ENCODE assay signal across 1 cellular context in the genomic region with DNA sequence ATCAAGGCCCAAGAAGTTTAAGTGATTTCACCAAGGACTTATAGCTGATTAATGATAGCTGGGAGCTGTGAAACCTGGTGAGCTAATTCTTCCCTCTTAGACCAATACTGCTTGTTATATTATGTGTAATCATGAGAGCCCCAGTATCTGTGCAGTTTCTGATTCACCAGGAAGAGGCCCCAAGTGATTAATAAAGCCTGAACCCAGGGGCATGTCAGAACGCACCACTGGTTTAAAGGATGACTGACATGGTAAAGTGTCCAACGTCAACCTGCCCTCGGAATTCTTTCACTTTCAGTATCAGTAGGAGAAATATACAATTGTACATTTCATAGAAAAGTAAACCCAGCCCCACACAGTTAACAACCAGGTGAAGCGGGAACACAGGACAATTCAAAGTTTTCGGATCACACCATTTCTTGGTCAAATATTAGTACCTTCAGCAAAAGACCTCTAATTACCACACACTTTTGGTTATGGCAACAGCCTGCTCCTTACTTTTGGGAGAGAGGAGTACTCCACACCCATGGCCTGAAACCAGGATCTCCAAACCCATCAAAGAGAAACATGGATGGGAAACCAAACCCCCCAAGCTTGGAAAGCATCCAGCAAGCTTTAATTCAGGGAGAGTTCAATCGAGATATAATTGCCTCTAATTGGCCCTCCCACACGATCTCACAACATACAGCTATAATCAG.
TF ChIP-seq lines count a peak whose summit lies in the region.

No MANE protein-coding gene starts in this region.

TF ChIP-seq in GM12878, 131 proteins besides CTCF, POLR2A, EP300 and RAD21 (continued from another document and continues in another):
- TF ChIP-seq ASH2L (IDR thresholded peaks at IDR 0.05; ENCODE audit: borderline replicate concordance, low read depth) (0 out of 2 replicates have a peak, but pooled peaks have one; percentile 45), NR2C2 (IDR thresholded peaks at IDR 0.05; ENCODE audit: borderline replicate concordance, control insufficient read depth, insufficient read length, low read depth) (no peak), JUNB (IDR thresholded peaks at IDR 0.05) (peak; percentile 91), ZZZ3 (IDR thresholded peaks at IDR 0.05; ENCODE audit: control insufficient read depth, insufficient read length, low read depth) (no peak), BMI1 (IDR thresholded peaks at IDR 0.05; ENCODE audit: borderline replicate concordance) (no peak), PKNOX1 (IDR thresholded peaks at IDR 0.05) (peak; percentile 97), CBFB (IDR thresholded peaks at IDR 0.05; ENCODE audit: low read depth) (peak; percentile 62), SUZ12 (IDR thresholded peaks at IDR 0.05; ENCODE audit: unreplicated experiment) (no peak), HCFC1 (IDR thresholded peaks at IDR 0.05; ENCODE audit: low read length) (no peak), NR2F1 (conservative IDR thresholded peaks at IDR 0.05) (peak; percentile 58), MXI1 (IDR thresholded peaks at IDR 0.05; ENCODE audit: low read depth, low read length) (no peak), FOXK2 (IDR thresholded peaks at IDR 0.05) (no peak), ETV6 (conservative IDR thresholded peaks at IDR 0.05 in 1 of 2, IDR thresholded peaks at IDR 0.05 in 1 of 2; ENCODE audit: borderline replicate concordance in 1 of 2, low read depth in 1 of 2) (peak in 1 of 2 experiments; percentile 91; a peak in 2 of 4 replicates), CBX3 (IDR thresholded peaks at IDR 0.05; ENCODE audit: borderline replicate concordance, low read depth) (no peak), NKRF (conservative IDR thresholded peaks at IDR 0.05) (0 out of 2 replicates have a peak, but pooled peaks have one; percentile 19), BCL3 (IDR thresholded peaks at IDR 0.05; ENCODE audit: borderline replicate concordance, insufficient read depth, low read depth, low read length, poor library complexity, severe bottlenecking) (no peak), GABPA (IDR thresholded peaks at IDR 0.05; ENCODE audit: low read depth) (0 out of 2 replicates have a peak, but pooled peaks have one; percentile 27), SPI1 (IDR thresholded peaks at IDR 0.05; ENCODE audit: borderline replicate concordance, insufficient read depth, low read depth, low read length) (no peak), ZNF217 (IDR thresholded peaks at IDR 0.05) (no peak), HSF1 (IDR thresholded peaks at IDR 0.05; ENCODE audit: low read depth, low read length) (no peak), RCOR1 (conservative IDR thresholded peaks at IDR 0.05; ENCODE audit: low read depth, low read length) (no peak)
- TF ChIP-seq, protein P1, sequence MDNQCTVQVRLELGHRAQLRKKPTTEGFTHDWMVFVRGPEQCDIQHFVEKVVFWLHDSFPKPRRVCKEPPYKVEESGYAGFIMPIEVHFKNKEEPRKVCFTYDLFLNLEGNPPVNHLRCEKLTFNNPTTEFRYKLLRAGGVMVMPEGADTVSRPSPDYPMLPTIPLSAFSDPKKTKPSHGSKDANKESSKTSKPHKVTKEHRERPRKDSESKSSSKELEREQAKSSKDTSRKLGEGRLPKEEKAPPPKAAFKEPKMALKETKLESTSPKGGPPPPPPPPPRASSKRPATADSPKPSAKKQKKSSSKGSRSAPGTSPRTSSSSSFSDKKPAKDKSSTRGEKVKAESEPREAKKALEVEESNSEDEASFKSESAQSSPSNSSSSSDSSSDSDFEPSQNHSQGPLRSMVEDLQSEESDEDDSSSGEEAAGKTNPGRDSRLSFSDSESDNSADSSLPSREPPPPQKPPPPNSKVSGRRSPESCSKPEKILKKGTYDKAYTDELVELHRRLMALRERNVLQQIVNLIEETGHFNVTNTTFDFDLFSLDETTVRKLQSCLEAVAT (IDR thresholded peaks at IDR 0.05), result peak; percentile 92
- TF ChIP-seq, protein P2, sequence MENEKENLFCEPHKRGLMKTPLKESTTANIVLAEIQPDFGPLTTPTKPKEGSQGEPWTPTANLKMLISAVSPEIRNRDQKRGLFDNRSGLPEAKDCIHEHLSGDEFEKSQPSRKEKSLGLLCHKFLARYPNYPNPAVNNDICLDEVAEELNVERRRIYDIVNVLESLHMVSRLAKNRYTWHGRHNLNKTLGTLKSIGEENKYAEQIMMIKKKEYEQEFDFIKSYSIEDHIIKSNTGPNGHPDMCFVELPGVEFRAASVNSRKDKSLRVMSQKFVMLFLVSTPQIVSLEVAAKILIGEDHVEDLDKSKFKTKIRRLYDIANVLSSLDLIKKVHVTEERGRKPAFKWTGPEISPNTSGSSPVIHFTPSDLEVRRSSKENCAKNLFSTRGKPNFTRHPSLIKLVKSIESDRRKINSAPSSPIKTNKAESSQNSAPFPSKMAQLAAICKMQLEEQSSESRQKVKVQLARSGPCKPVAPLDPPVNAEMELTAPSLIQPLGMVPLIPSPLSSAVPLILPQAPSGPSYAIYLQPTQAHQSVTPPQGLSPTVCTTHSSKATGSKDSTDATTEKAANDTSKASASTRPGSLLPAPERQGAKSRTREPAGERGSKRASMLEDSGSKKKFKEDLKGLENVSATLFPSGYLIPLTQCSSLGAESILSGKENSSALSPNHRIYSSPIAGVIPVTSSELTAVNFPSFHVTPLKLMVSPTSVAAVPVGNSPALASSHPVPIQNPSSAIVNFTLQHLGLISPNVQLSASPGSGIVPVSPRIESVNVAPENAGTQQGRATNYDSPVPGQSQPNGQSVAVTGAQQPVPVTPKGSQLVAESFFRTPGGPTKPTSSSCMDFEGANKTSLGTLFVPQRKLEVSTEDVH (IDR thresholded peaks at IDR 0.05; ENCODE audit: low read depth, partially characterized antibody), result no peak
- TF ChIP-seq, protein P3, sequence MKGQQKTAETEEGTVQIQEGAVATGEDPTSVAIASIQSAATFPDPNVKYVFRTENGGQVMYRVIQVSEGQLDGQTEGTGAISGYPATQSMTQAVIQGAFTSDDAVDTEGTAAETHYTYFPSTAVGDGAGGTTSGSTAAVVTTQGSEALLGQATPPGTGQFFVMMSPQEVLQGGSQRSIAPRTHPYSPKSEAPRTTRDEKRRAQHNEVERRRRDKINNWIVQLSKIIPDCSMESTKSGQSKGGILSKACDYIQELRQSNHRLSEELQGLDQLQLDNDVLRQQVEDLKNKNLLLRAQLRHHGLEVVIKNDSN (IDR thresholded peaks at IDR 0.05; ENCODE audit: borderline replicate concordance, extremely low read length, insufficient read depth, low read depth, low read length), result no peak
- TF ChIP-seq, protein P4, sequence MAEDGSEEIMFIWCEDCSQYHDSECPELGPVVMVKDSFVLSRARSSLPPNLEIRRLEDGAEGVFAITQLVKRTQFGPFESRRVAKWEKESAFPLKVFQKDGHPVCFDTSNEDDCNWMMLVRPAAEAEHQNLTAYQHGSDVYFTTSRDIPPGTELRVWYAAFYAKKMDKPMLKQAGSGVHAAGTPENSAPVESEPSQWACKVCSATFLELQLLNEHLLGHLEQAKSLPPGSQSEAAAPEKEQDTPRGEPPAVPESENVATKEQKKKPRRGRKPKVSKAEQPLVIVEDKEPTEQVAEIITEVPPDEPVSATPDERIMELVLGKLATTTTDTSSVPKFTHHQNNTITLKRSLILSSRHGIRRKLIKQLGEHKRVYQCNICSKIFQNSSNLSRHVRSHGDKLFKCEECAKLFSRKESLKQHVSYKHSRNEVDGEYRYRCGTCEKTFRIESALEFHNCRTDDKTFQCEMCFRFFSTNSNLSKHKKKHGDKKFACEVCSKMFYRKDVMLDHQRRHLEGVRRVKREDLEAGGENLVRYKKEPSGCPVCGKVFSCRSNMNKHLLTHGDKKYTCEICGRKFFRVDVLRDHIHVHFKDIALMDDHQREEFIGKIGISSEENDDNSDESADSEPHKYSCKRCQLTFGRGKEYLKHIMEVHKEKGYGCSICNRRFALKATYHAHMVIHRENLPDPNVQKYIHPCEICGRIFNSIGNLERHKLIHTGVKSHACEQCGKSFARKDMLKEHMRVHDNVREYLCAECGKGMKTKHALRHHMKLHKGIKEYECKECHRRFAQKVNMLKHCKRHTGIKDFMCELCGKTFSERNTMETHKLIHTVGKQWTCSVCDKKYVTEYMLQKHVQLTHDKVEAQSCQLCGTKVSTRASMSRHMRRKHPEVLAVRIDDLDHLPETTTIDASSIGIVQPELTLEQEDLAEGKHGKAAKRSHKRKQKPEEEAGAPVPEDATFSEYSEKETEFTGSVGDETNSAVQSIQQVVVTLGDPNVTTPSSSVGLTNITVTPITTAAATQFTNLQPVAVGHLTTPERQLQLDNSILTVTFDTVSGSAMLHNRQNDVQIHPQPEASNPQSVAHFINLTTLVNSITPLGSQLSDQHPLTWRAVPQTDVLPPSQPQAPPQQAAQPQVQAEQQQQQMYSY (CRISPR knock-in tag; IDR thresholded peaks at IDR 0.05), result no peak
- TF ChIP-seq, protein P5, sequence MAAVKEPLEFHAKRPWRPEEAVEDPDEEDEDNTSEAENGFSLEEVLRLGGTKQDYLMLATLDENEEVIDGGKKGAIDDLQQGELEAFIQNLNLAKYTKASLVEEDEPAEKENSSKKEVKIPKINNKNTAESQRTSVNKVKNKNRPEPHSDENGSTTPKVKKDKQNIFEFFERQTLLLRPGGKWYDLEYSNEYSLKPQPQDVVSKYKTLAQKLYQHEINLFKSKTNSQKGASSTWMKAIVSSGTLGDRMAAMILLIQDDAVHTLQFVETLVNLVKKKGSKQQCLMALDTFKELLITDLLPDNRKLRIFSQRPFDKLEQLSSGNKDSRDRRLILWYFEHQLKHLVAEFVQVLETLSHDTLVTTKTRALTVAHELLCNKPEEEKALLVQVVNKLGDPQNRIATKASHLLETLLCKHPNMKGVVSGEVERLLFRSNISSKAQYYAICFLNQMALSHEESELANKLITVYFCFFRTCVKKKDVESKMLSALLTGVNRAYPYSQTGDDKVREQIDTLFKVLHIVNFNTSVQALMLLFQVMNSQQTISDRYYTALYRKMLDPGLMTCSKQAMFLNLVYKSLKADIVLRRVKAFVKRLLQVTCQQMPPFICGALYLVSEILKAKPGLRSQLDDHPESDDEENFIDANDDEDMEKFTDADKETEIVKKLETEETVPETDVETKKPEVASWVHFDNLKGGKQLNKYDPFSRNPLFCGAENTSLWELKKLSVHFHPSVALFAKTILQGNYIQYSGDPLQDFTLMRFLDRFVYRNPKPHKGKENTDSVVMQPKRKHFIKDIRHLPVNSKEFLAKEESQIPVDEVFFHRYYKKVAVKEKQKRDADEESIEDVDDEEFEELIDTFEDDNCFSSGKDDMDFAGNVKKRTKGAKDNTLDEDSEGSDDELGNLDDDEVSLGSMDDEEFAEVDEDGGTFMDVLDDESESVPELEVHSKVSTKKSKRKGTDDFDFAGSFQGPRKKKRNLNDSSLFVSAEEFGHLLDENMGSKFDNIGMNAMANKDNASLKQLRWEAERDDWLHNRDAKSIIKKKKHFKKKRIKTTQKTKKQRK (IDR thresholded peaks at IDR 0.05; ENCODE audit: low read depth, low read length), result no peak
- TF ChIP-seq, protein P6, sequence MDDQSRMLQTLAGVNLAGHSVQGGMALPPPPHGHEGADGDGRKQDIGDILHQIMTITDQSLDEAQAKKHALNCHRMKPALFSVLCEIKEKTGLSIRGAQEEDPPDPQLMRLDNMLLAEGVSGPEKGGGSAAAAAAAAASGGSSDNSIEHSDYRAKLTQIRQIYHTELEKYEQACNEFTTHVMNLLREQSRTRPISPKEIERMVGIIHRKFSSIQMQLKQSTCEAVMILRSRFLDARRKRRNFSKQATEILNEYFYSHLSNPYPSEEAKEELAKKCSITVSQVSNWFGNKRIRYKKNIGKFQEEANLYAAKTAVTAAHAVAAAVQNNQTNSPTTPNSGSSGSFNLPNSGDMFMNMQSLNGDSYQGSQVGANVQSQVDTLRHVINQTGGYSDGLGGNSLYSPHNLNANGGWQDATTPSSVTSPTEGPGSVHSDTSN (IDR thresholded peaks at IDR 0.05; ENCODE audit: insufficient replicate concordance, low read depth, low read length), result peak; percentile 92
- TF ChIP-seq, protein P7, sequence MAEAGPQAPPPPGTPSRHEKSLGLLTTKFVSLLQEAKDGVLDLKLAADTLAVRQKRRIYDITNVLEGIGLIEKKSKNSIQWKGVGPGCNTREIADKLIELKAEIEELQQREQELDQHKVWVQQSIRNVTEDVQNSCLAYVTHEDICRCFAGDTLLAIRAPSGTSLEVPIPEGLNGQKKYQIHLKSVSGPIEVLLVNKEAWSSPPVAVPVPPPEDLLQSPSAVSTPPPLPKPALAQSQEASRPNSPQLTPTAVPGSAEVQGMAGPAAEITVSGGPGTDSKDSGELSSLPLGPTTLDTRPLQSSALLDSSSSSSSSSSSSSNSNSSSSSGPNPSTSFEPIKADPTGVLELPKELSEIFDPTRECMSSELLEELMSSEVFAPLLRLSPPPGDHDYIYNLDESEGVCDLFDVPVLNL (IDR thresholded peaks at IDR 0.05; ENCODE audit: low read depth, low read length), result no peak
